Comparison of ENCODE assay signal across 7 cellular contexts in the genomic region with DNA sequence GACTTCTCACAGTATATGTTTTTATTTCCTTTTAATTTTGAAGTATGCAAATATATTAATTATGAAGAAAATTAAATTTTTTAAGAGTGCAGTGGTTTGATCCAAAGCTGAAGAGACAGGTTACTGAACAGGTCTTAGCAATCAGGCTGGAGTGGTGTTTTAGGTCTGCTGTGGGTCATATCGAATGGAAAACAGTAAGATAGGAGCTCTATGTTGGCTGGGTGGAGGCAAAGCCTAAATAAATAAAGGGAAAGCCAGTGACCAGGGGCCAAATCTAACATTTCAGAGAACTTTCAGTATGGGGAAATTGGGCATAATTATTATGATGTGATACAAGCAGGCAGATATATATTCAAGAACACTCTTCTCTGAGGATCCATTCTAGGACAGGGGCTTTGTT. TPM values are rescaled to one million over a fixed set of nuclear protein-coding genes. Genes with fewer than 3 reads are reported as not detected.
"Had no signal": no experiment of that assay in that cellular context is flagged by ENCODE, and none has a peak within 500 bp of the region (broad histone marks: within the 10 kb centered on the region; RNA-seq: fewer than 3 reads in every experiment).

No MANE protein-coding gene starts in this region.

- H3K27ac Mint-ChIP-seq: IgD-negative memory B cell had no signal

- H3K27me3 Mint-ChIP-seq: IgD-negative memory B cell had no signal

- H3K4me1 Mint-ChIP-seq: IgD-negative memory B cell had no signal

- H3K36me3 Mint-ChIP-seq: IgD-negative memory B cell had no signal

- DNase-seq: IMR-90, KBM-7 had no signal

- ATAC-seq: K562 had no signal

- H3K4me3 ChIP-seq: K562 had no signal

- H3K4me3 Mint-ChIP-seq: IgD-negative memory B cell had no signal

- H3K27ac ChIP-seq: HL-60 had no signal

- FAIRE-seq: HTR-8/SVneo, K562 had no signal

RNA-seq across cellular contexts. Expression of a gene that starts 12.7 kb away (rescaled TPM):
- total RNA-seq: HT1080, IMR-90 had no signal
- polyA plus RNA-seq: IgD-negative memory B cell, IMR-90 had no signal
